9 cellular contexts compared by ENCODE assay signal in the genomic region with DNA sequence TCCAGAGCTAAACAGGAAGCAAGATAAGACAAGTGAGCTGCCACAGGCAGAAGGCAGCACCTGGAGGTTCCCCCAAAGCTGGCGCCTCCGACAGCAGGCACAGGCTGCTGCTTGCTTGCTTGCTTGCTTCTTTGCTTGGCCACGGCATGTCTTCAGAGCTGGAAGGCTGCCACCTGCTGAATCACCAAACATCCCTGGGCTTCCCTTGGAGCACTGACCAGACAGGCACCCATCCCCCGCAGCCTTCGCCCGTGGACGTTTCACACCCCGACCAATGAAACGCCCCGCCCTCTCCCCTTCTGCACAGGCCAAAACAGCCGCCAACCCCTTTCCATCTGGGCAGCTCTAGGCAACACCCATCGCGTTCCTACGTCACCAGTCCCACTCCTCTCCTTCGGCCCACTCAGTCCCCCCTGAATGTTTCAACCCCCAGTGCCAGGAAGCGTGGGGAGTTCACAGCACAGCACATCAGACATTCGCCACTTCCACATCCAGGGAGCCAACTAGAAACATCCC. TPM values are rescaled to one million over a fixed set of nuclear protein-coding genes. Genes with fewer than 3 reads are reported as not detected.
A peak's percentile ranks its signal among the peaks of the same experiment; 100 is the strongest.
DNase-seq lines count a peak whose midpoint lies in the region; ATAC-seq, FAIRE-seq and TF ChIP-seq lines count a peak whose summit lies in the region.
"Had no signal": no experiment of that assay in that cellular context is flagged by ENCODE, and none has a peak within 500 bp of the region (broad histone marks: within the 10 kb centered on the region; RNA-seq: fewer than 3 reads in every experiment).

No MANE protein-coding gene starts in this region.

- no peak overlapping the region for H2BK5ac ChIP-seq in H1 (ENCODE audit: low read depth, low read length)
- H2BK5ac ChIP-seq in mesendoderm (ENCODE audit: low read length): no peak overlapping the region

- no peak for TF ChIP-seq POLR2A in H1 (IDR thresholded peaks at IDR 0.05; ENCODE audit: control extremely low read depth in 1 of 2, low read depth in 2 of 2, low read length in 2 of 2)

- no peak overlapping the region for H2AK5ac ChIP-seq in H1 (ENCODE audit: low read depth, low read length)
- no peak overlapping the region for H2AK5ac ChIP-seq in mesendoderm (ENCODE audit: low read length)

- peaks cover 2% of the 10 kb centered on the region; the same call in 1 of the 2 replicates for H3K79me1 ChIP-seq in H1 (ENCODE audit: low read depth, low read length)
- no peaks in the 10 kb centered on the region for H3K79me1 ChIP-seq in mesendoderm (ENCODE audit: low read length)

- no peak overlapping the region for H2BK20ac ChIP-seq in H1 (ENCODE audit: low read length)

- CTCF ChIA-PET in H1 (lab: Charles Lee; ENCODE audit: partially characterized antibody): interaction anchor here (0.6 to 3.2 kb wide), 15 partner anchors 8 to 1705 kb away, joined by 3 to 19 read pairs (median 5); no protein-coding TSS in a partner anchor

- TF ChIP-seq CTCF in H1 (IDR thresholded peaks at IDR 0.05; ENCODE audit: control extremely low read depth in 1 of 3, insufficient read depth in 1 of 3, low read depth in 1 of 3, low read length in 3 of 3): 0 out of 4 replicates have a peak, but pooled peaks of 1 of the 3 experiments have one; percentile 5

- peaks cover 17% of the 10 kb centered on the region for H3K23me2 ChIP-seq in H1 (ENCODE audit: low read depth, low read length)

- H3K4me3 ChIP-seq in H1 (ENCODE audit: extremely low read depth in 1 of 4, insufficient read depth in 2 of 4, low read depth in 3 of 4, low read length in 4 of 4) (peak overlapping the region; percentile 65 to 88 (median 76); a peak in 7 of 8 replicates), mesendoderm (ENCODE audit: low read length) (no peak overlapping the region)

- peak; percentile 39 for FAIRE-seq in H1 (lab: Jason Lieb, UNC)
- FAIRE-seq: TTC549 had no signal

- H3K79me2 ChIP-seq in H1 (ENCODE audit: control insufficient read depth in 1 of 2, insufficient read depth in 2 of 2, low read length in 2 of 2) (peaks cover 0 to 50% of the 10 kb centered on the region in 2 experiments; a peak in 3 of 4 replicates), mesendoderm (ENCODE audit: control insufficient read depth, insufficient read depth, low read length) (no peaks in the 10 kb centered on the region)

- H3K27me3 ChIP-seq in H1 (replicated peaks in 1 of 4; ENCODE audit: control insufficient read depth in 3 of 4, extremely low read depth in 1 of 4, insufficient read depth in 3 of 4, low read length in 3 of 4) (no peaks in the 10 kb centered on the region; a peak in 1 of 7 replicates), mesendoderm (ENCODE audit: insufficient read depth, low read length, poor library complexity) (no peaks in the 10 kb centered on the region)

- H2BK12ac ChIP-seq in H1 (ENCODE audit: low read depth, low read length): no peak overlapping the region

- H3K4me1 ChIP-seq in H1 (replicated peaks in 1 of 4; ENCODE audit: control insufficient read depth in 3 of 4, insufficient read depth in 4 of 4, low read length in 3 of 4): peaks cover 11 to 23% (median 20%) of the 10 kb centered on the region in 4 experiments
- no peaks in the 10 kb centered on the region for H3K4me1 ChIP-seq in mesendoderm (ENCODE audit: control insufficient read depth, low read depth, low read length)

- TF ChIP-seq RAD21 in H1 (IDR thresholded peaks at IDR 0.05 in 1 of 2, conservative IDR thresholded peaks at IDR 0.05 in 1 of 2; ENCODE audit: low read depth in 2 of 2, low read length in 2 of 2): peak in 1 of 2 experiments; percentile 28; a peak in 2 of 4 replicates

- H4K20me1 ChIP-seq in H1 (replicated peaks in 1 of 2; ENCODE audit: control insufficient read depth in 1 of 2, insufficient read depth in 2 of 2, low read length in 2 of 2): peaks cover 2 to 10% of the 10 kb centered on the region in 2 experiments

- H3K23ac ChIP-seq in H1 (ENCODE audit: insufficient read length) (no peak overlapping the region), mesendoderm (ENCODE audit: low read length) (no peak overlapping the region)

- H3K56ac ChIP-seq in H1 (replicated peaks; ENCODE audit: insufficient read length, low read depth, low read length) (no peak overlapping the region), mesendoderm (ENCODE audit: low read length) (peak overlapping the region; percentile 26)

- TF ChIP-seq EP300 in H1 (IDR thresholded peaks at IDR 0.05; ENCODE audit: borderline replicate concordance in 1 of 2, low read depth in 2 of 2, low read length in 2 of 2): no peak

- POLR2A ChIA-PET in H1 (lab: Charles Lee; ENCODE audit: partially characterized antibody): interaction anchor here (0.5 to 2.0 kb wide), 6 partner anchors 8 to 63 kb away, joined by 3 to 5 read pairs (median 3); no protein-coding TSS in a partner anchor

- H4K91ac ChIP-seq in H1 (replicated peaks; ENCODE audit: insufficient read length, low read length): no peak overlapping the region

- no peaks in the 10 kb centered on the region for H3K36me3 ChIP-seq in H1 (ENCODE audit: control insufficient read depth in 2 of 4, insufficient read depth in 4 of 4, low read length in 3 of 4)
- no peaks in the 10 kb centered on the region for H3K36me3 ChIP-seq in mesendoderm (ENCODE audit: control insufficient read depth, insufficient read depth, low read length)

- H4K5ac ChIP-seq in H1 (ENCODE audit: insufficient read length, low read depth, low read length) (no peak overlapping the region), mesendoderm (ENCODE audit: low read length) (no peak overlapping the region)

- no peak overlapping the region for H4K8ac ChIP-seq in H1 (ENCODE audit: extremely low read depth, insufficient read depth, low read length)
- H4K8ac ChIP-seq in mesendoderm (ENCODE audit: low read depth, low read length): no peak overlapping the region

- ATAC-seq in GM18870 (IDR thresholded peaks at IDR 0.05; ENCODE audit: unreplicated experiment): peak; percentile 28
- peak; percentile 26 for ATAC-seq in HG03139 (IDR thresholded peaks at IDR 0.05; ENCODE audit: unreplicated experiment)

- no peak overlapping the region for H3K4ac ChIP-seq in H1 (replicated peaks; ENCODE audit: insufficient read length, low read depth, low read length)
- H3K4ac ChIP-seq in mesendoderm (ENCODE audit: low read depth, low read length): no peak overlapping the region

- no peak overlapping the region for H3K27ac ChIP-seq in H1 (ENCODE audit: low read depth, low read length)
- H3K27ac ChIP-seq in mesendoderm (ENCODE audit: low read depth, low read length): no peak overlapping the region

- no peak overlapping the region for H2BK120ac ChIP-seq in H1 (replicated peaks; ENCODE audit: low read depth, low read length)
- no peak overlapping the region for H2BK120ac ChIP-seq in mesendoderm (ENCODE audit: low read depth, low read length)

- H3K4me2 ChIP-seq in H1 (ENCODE audit: insufficient read depth in 1 of 2, low read depth in 2 of 2, low read length in 2 of 2) (peak overlapping the region; percentile 88 to 100), mesendoderm (ENCODE audit: low read length) (peak overlapping the region; percentile 77)

- no peak overlapping the region for H2BK15ac ChIP-seq in H1 (ENCODE audit: low read length)
- H2BK15ac ChIP-seq in mesendoderm (replicated peaks; ENCODE audit: low read depth): no peak overlapping the region

- no peaks in the 10 kb centered on the region for H3K9me3 ChIP-seq in H1 (ENCODE audit: insufficient read depth in 2 of 2, low read depth in 1 of 2, low read length in 1 of 2)

- H3K14ac ChIP-seq in H1 (ENCODE audit: insufficient read length): no peak overlapping the region

- WGBS in H1 (ENCODE audit: extremely low coverage in 1 of 2, insufficient coverage in 1 of 2, insufficient read length in 1 of 2, insufficient replicate concordance in 2 of 2, low coverage in 1 of 2, low lambda C conversion rate in 2 of 2, missing lambda C conversion rate in 1 of 2), 2 experiments: 7% methylated on average over 17 of the region's 17 CpGs; no CpG with 5 or more reads in 1 of the 2 experiments
- no CpG with 5 or more reads among the region's 17 CpGs for WGBS in mesendoderm (ENCODE audit: extremely low coverage, insufficient coverage, low lambda C conversion rate)

- H2AFZ ChIP-seq in H1 (ENCODE audit: low read length): no peak overlapping the region

- H3K9ac ChIP-seq in H1 (replicated peaks in 1 of 4; ENCODE audit: extremely low read depth in 1 of 4, low read depth in 3 of 4, low read length in 3 of 4): no peak overlapping the region
- no peak overlapping the region for H3K9ac ChIP-seq in mesendoderm (ENCODE audit: low read length)

- no peak overlapping the region; the same call in 1 of the 2 replicates for H3K18ac ChIP-seq in H1 (ENCODE audit: extremely low read depth, low read length)
- peak overlapping the region; percentile 14 for H3K18ac ChIP-seq in mesendoderm (ENCODE audit: low read length)

- DNase-seq in AG20443 (ENCODE audit: low spot score) (peak; percentile 92), NCI-H69 (lab: John Stamatoyannopoulos, UW) (peak; percentile 87), H1 (ENCODE audit: low read depth in 1 of 2, low spot score in 2 of 2) (peak in 1 of 2 experiments; percentile 59), mesendoderm (peak; percentile 71)
- peak; percentile 24 to 36 (median 31) for DNase-seq in activated CD8-positive, alpha-beta memory T cell treated with anti-CD3 and anti-CD28 coated beads for 48 hours (ENCODE audit: low read depth in 2 of 3, low spot score in 2 of 3)
- peak; percentile 18 for DNase-seq in stimulated activated CD8-positive, alpha-beta memory T cell treated with anti-CD3 and anti-CD28 coated beads, Interleukin-15, amount 100 ng/mL, for 24 hours (ENCODE audit: low read depth)

TF ChIP-seq in H1, 55 proteins besides CTCF, POLR2A, EP300 and RAD21:
- TF ChIP-seq SIN3A (conservative IDR thresholded peaks at IDR 0.05 in 1 of 2, IDR thresholded peaks at IDR 0.05 in 1 of 2; ENCODE audit: low read depth in 1 of 2, low read length in 2 of 2) (peak in 1 of 2 experiments; percentile 29; a peak in 1 of 4 replicates), HDAC6 (IDR thresholded peaks at IDR 0.05; ENCODE audit: low read depth, low read length) (no peak), CREB1 (IDR thresholded peaks at IDR 0.05) (0 out of 2 replicates have a peak, but pooled peaks have one; percentile 32)

RNA-seq across cellular contexts. Expression of a gene that starts 1.7 kb away (rescaled TPM):
- 12.7 and 15.6 TPM in 2 replicates for total RNA-seq in H1 (2021; fragmentation: NEBNext Ultra II Directional; extraction: Animal tissue kit (Norgen Biotek cat#: 25700))
- 4.8 and 6.0 TPM in 2 replicates for polyA plus RNA-seq in H1 (2011; rRNA removed)
- polyA plus RNA-seq in H1 (2011; cell fraction: cytosol; rRNA removed): 6.7 TPM
- 12.3 TPM for polyA plus RNA-seq in H1 (2011; cell fraction: nucleus; rRNA removed)
- 9.0 to 10.5 TPM (median 10.5 TPM) in 4 replicates for polyA plus RNA-seq in H1 (2012, experiment 1 of 2)
- 1.3 TPM for polyA plus RNA-seq in H1 (2012, experiment 2 of 2)
- 8.1 TPM for polyA plus RNA-seq in H1 (2013, experiment 1 of 2)
- 8.7 TPM for polyA plus RNA-seq in H1 (2013, experiment 2 of 2)
- polyA minus RNA-seq in H1 (2011; rRNA and poly(A)+ RNA removed): 14.5 and 14.8 TPM in 2 replicates
- 14.5 TPM for polyA minus RNA-seq in H1 (2011; cell fraction: cytosol; rRNA and poly(A)+ RNA removed)
- 58.9 TPM for polyA minus RNA-seq in H1 (2011; cell fraction: nucleus; rRNA and poly(A)+ RNA removed)
- polyA plus RNA-seq in mesendoderm (2013, experiment 1 of 2): 13.6 TPM
- 13.0 TPM for polyA plus RNA-seq in mesendoderm (2013, experiment 2 of 2)
